ENCODE assay signal across 17 cellular contexts in the genomic region with DNA sequence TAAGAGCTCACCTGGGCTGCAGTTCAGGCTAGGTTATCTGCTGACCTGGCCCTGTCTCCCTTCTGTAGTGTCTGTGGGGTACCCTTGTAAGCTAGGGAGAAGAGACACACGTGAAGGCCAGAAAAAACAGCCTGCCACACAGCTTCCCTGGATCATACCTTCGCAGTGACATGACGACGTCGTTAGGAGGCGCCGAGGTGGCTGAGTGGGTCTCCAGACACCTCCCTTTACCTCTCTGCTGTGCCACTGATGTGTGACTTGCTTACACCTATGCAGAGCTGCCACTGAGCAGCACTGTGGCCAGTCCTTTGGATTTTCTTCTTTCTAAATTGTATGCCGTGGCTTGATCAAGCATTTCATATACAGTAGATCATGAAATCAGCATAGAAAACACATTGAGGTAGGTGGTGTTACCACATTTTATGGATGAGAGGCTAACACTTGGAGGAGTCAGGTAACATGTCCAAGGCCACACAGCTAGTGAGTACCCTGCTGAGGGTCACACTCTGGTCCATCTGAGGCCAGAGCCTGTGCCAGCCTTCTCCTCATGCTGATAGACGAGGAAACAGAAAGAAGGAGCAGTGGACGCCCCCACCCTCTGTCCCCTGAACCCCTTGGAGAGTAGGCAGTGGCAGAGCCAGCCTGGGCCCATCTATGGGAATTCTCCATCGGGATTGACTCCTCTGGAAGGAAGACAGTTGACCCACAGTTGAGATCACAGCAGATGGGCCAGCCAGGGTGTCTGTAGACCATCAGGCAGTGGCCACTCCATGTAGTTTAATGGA. TPM values are rescaled to one million over a fixed set of nuclear protein-coding genes. Genes with fewer than 3 reads are reported as not detected.
A peak's percentile ranks its signal among the peaks of the same experiment; 100 is the strongest.
DNase-seq lines count a peak whose midpoint lies in the region; ATAC-seq, FAIRE-seq and TF ChIP-seq lines count a peak whose summit lies in the region.
"Had no signal": no experiment of that assay in that cellular context is flagged by ENCODE, and none has a peak within 500 bp of the region (broad histone marks: within the 10 kb centered on the region; RNA-seq: fewer than 3 reads in every experiment).

No MANE protein-coding gene starts in this region.

- TF ChIP-seq EP300 in sigmoid colon (IDR thresholded peaks at IDR 0.05): no peak

- no peak overlapping the region for H3K4me3 ChIP-seq in GM23338
- no peak overlapping the region for H3K4me3 ChIP-seq in endodermal cell (ENCODE audit: low read length)
- H3K4me3 ChIP-seq in sigmoid colon: no peak overlapping the region
- H3K4me3 ChIP-seq: K562, PC-9 had no signal

- H3K27ac Mint-ChIP-seq in GM23338: no peak overlapping the region
- H3K27ac Mint-ChIP-seq in endodermal cell: no peak overlapping the region
- H3K27ac Mint-ChIP-seq in activated CD8-positive, alpha-beta T cell treated with anti-CD3 and anti-CD28 coated beads for 36 hours: no peak overlapping the region
- no peak overlapping the region for H3K27ac Mint-ChIP-seq in natural killer cell

- H3K9me3 Mint-ChIP-seq in GM23338 (peaks cover 10% of the 10 kb centered on the region), endodermal cell (peaks cover 13% of the 10 kb centered on the region), natural killer cell (no peaks in the 10 kb centered on the region)
- H3K9me3 Mint-ChIP-seq in activated CD8-positive, alpha-beta T cell treated with anti-CD3 and anti-CD28 coated beads for 36 hours: peaks cover 3% of the 10 kb centered on the region

- intact Hi-C loops in sigmoid colon (cut with DNase I): loop anchor here (5.0 kb wide), 1 partner anchor 112 kb away; the partner anchor contains the start of gene PLEKHA1
- intact Hi-C loops in activated CD8-positive, alpha-beta T cell treated with anti-CD3 and anti-CD28 coated beads for 36 hours (cut with micrococcal nuclease): no loop called here
- intact Hi-C loops in natural killer cell (cut with micrococcal nuclease): no loop called here

- no peak for FAIRE-seq in D721Med (lab: Jason Lieb, UNC)
- FAIRE-seq: K562 had no signal

- DNase-seq in GM23338 (ENCODE audit: low spot score) (no peak), RWPE1 (ENCODE audit: low spot score) (no peak), endodermal cell (peak; percentile 64), sigmoid colon (peak; percentile 54), middle frontal gyrus (ENCODE audit: extremely low spot score, low spot score) (no peak), D721Med (ENCODE audit: insufficient read length, low spot score) (no peak), natural killer cell (no peak)
- DNase-seq in activated CD8-positive, alpha-beta T cell treated with anti-CD3 and anti-CD28 coated beads for 36 hours: no peak
- DNase-seq: EL, NCI-H1436, NCI-H2029 treated with DMSO at 0.1 percent for 48 hours, NCI-H510A treated with DMSO at 0.1 percent for 48 hours, NCI-H82, PC-9 had no signal

- H3K27me3 Mint-ChIP-seq in GM23338 (ENCODE audit: insufficient read depth, low read depth, poor library complexity): peaks cover 9% of the 10 kb centered on the region
- H3K27me3 Mint-ChIP-seq in endodermal cell (ENCODE audit: insufficient read depth): peaks cover 11% of the 10 kb centered on the region
- peaks cover 2% of the 10 kb centered on the region for H3K27me3 Mint-ChIP-seq in activated CD8-positive, alpha-beta T cell treated with anti-CD3 and anti-CD28 coated beads for 36 hours
- peaks cover 20 to 40% of the 10 kb centered on the region in 2 donors for H3K27me3 Mint-ChIP-seq in natural killer cell (ENCODE audit: low read depth in 2 of 2)

- H3K36me3 Mint-ChIP-seq in GM23338 (ENCODE audit: low read depth): peaks cover 6% of the 10 kb centered on the region; the same call in 2 of the 3 replicates
- no peaks in the 10 kb centered on the region for H3K36me3 Mint-ChIP-seq in endodermal cell (ENCODE audit: low read depth)
- H3K36me3 Mint-ChIP-seq in activated CD8-positive, alpha-beta T cell treated with anti-CD3 and anti-CD28 coated beads for 36 hours (ENCODE audit: low read depth): no peaks in the 10 kb centered on the region
- no peaks in the 10 kb centered on the region for H3K36me3 Mint-ChIP-seq in natural killer cell

- peaks cover 12% of the 10 kb centered on the region for H3K4me1 Mint-ChIP-seq in GM23338
- H3K4me1 Mint-ChIP-seq in endodermal cell: peaks cover 17% of the 10 kb centered on the region
- H3K4me1 Mint-ChIP-seq in activated CD8-positive, alpha-beta T cell treated with anti-CD3 and anti-CD28 coated beads for 36 hours (ENCODE audit: low read depth): no peaks in the 10 kb centered on the region
- H3K4me1 Mint-ChIP-seq in natural killer cell: no peaks in the 10 kb centered on the region

- ATAC-seq in GM23338 (peak; percentile 68), natural killer cell (no peak)
- no peak for ATAC-seq in activated CD8-positive, alpha-beta T cell treated with anti-CD3 and anti-CD28 coated beads for 36 hours
- ATAC-seq: K562 had no signal

- no peak overlapping the region for H2AFZ ChIP-seq in GM23338
- H2AFZ ChIP-seq: PC-9 had no signal

- H3K4me1 ChIP-seq in GM23338 (ENCODE audit: insufficient read depth) (peaks cover under 1% of the 10 kb centered on the region), endodermal cell (ENCODE audit: control insufficient read depth, insufficient read depth, low read length) (no peaks in the 10 kb centered on the region), sigmoid colon (peaks cover 0 to 71% (median 53%) of the 10 kb centered on the region in 4 donors)

- H3K27me3 ChIP-seq in GM23338 (ENCODE audit: insufficient read depth) (no peaks in the 10 kb centered on the region), endodermal cell (ENCODE audit: control insufficient read depth, insufficient read depth, low read length, poor library complexity, severe bottlenecking) (no peaks in the 10 kb centered on the region), sigmoid colon (no peaks in the 10 kb centered on the region)

- no peak for TF ChIP-seq POLR2A in sigmoid colon (IDR thresholded peaks at IDR 0.05)

- H3K9me2 ChIP-seq in GM23338 (ENCODE audit: insufficient read depth): no peaks in the 10 kb centered on the region

- no peaks in the 10 kb centered on the region for H3K79me2 ChIP-seq in GM23338 (replicated peaks; ENCODE audit: insufficient read depth)

- CTCF ChIA-PET in RWPE1 (lab: Yijun Ruan, JAX): no interaction called here
- CTCF ChIA-PET in activated CD8-positive, alpha-beta T cell treated with anti-CD3 and anti-CD28 coated beads for 36 hours (lab: Charles Lee): interaction anchor here (1.4 to 1.5 kb wide), 2 partner anchors 14 to 81 kb away, joined by 3 to 7 read pairs; no protein-coding TSS in a partner anchor

- TF ChIP-seq CTCF in GM23338 (conservative IDR thresholded peaks at IDR 0.05; ENCODE audit: low read depth in 2 of 2): peak in 1 of 2 experiments; percentile 50; a peak in 2 of 4 replicates
- no peak for TF ChIP-seq CTCF in RWPE1 (conservative IDR thresholded peaks at IDR 0.05; ENCODE audit: low read depth)
- TF ChIP-seq CTCF in endodermal cell (conservative IDR thresholded peaks at IDR 0.05): peak; percentile 38
- no peak for TF ChIP-seq CTCF in sigmoid colon (IDR thresholded peaks at IDR 0.05)
- TF ChIP-seq CTCF in activated CD8-positive, alpha-beta T cell treated with anti-CD3 and anti-CD28 coated beads for 36 hours (IDR thresholded peaks at IDR 0.05): no peak
- TF ChIP-seq CTCF in D721Med (IDR thresholded peaks at IDR 0.05; ENCODE audit: insufficient read depth, missing control alignments): no peak
- TF ChIP-seq CTCF in natural killer cell (IDR thresholded peaks at IDR 0.05): no peak

- no peak overlapping the region for H3K4me2 ChIP-seq in GM23338
- H3K4me2 ChIP-seq: PC-9 had no signal

- no peak overlapping the region for H3K4me3 Mint-ChIP-seq in GM23338
- H3K4me3 Mint-ChIP-seq in endodermal cell: no peak overlapping the region
- no peak overlapping the region for H3K4me3 Mint-ChIP-seq in activated CD8-positive, alpha-beta T cell treated with anti-CD3 and anti-CD28 coated beads for 36 hours
- H3K4me3 Mint-ChIP-seq in natural killer cell: no peak overlapping the region

- no peaks in the 10 kb centered on the region for H3F3A ChIP-seq in GM23338 (replicated peaks; ENCODE audit: low read depth)

- H3K9me3 ChIP-seq in endodermal cell (ENCODE audit: control insufficient read depth, low read length): no peaks in the 10 kb centered on the region
- H3K9me3 ChIP-seq in sigmoid colon: no peaks in the 10 kb centered on the region

- POLR2A ChIA-PET in RWPE1 (lab: Yijun Ruan, JAX; ENCODE audit: low non-redundant PET): no interaction called here
- POLR2A ChIA-PET in activated CD8-positive, alpha-beta T cell treated with anti-CD3 and anti-CD28 coated beads for 36 hours (lab: Charles Lee): no interaction called here

- no peaks in the 10 kb centered on the region for H3K36me3 ChIP-seq in GM23338 (ENCODE audit: insufficient read depth)
- H3K36me3 ChIP-seq in endodermal cell (ENCODE audit: control insufficient read depth, insufficient read depth, low read length): no peaks in the 10 kb centered on the region
- peaks cover 0 to 6% (median 0%) of the 10 kb centered on the region in 4 donors for H3K36me3 ChIP-seq in sigmoid colon

- no peaks in the 10 kb centered on the region for H4K20me1 ChIP-seq in GM23338 (replicated peaks; ENCODE audit: insufficient read depth)

- WGBS in endodermal cell (ENCODE audit: insufficient coverage in 1 of 2, insufficient read length in 1 of 2), 2 experiments: 84 to 92% methylated on average over 10 to 11 of the region's 11 CpGs
- 89 to 93% methylated on average over 11 of the region's 11 CpGs for WGBS in sigmoid colon, 2 donors

- H3K9ac ChIP-seq in endodermal cell (ENCODE audit: extremely low read depth, low read length, poor library complexity, severe bottlenecking): no peak overlapping the region

- H3K27ac ChIP-seq in GM23338 (ENCODE audit: low read depth): no peak overlapping the region
- H3K27ac ChIP-seq in RWPE1: peak overlapping the region; percentile 63
- no peak overlapping the region for H3K27ac ChIP-seq in endodermal cell (ENCODE audit: low read depth, low read length)
- peak overlapping the region in 3 of 4 donors; percentile 70 to 82 (median 77) for H3K27ac ChIP-seq in sigmoid colon
- H3K27ac ChIP-seq: C4-2B, PC-9 had no signal

RNA-seq across cellular contexts. Expression of gene HTRA1, which starts 23.1 kb away (rescaled TPM):
- 16.1 and 16.5 TPM in 2 replicates for total RNA-seq in GM23338 (2014; rRNA removed; shearing (Covaris generic))
- 8.1 and 12.2 TPM in 2 replicates for polyA plus RNA-seq in GM23338 (2016; fragmentation: Nextera tagmentation; extraction: Ambion mirVana)
- 1 to 10 TPM; 1.7 to 3.1 TPM for total RNA-seq in endodermal cell
- 39.5 TPM for polyA plus RNA-seq in endodermal cell (2013, experiment 1 of 2)
- 37.5 TPM for polyA plus RNA-seq in endodermal cell (2013, experiment 2 of 2)
- 100 to 1,000 TPM; 119 to 162 (median 127) TPM for total RNA-seq in sigmoid colon
- polyA plus RNA-seq in sigmoid colon: 10 to 100 TPM; 22.7 to 43.8 (median 36.0) TPM
- not detected for total RNA-seq in activated CD8-positive, alpha-beta T cell treated with anti-CD3 and anti-CD28 coated beads for 36 hours
- total RNA-seq in natural killer cell: not detected

RNA-seq across cellular contexts. Expression of gene ARMS2, which starts 30.0 kb away (rescaled TPM):
- total RNA-seq in GM23338 (2014; rRNA removed; shearing (Covaris generic)): not detected in 2 replicates
- polyA plus RNA-seq in GM23338 (2016; fragmentation: Nextera tagmentation; extraction: Ambion mirVana) (not detected in 2 replicates), sigmoid colon (not detected)
- total RNA-seq in endodermal cell (not detected), sigmoid colon (1 to 10 TPM in 1 of 4 donors, not detected in 3; 1.1 TPM), natural killer cell (not detected)
- polyA plus RNA-seq in endodermal cell (2013, experiment 1 of 2): not detected
- not detected for polyA plus RNA-seq in endodermal cell (2013, experiment 2 of 2)
- not detected for total RNA-seq in activated CD8-positive, alpha-beta T cell treated with anti-CD3 and anti-CD28 coated beads for 36 hours
- total RNA-seq: A673, K562, PC-9 had no signal
- polyA plus RNA-seq: K562 had no signal

Comparison
In these comparisons a context has a peak if more than half of its experiments do, and no peak if none do; other contexts are left out.
1. DNase-seq: peak in endodermal cell (single experiment) and sigmoid colon (single experiment); none in GM23338 (single experiment), RWPE1 (single experiment), middle frontal gyrus (single experiment), activated CD8-positive, alpha-beta T cell treated with anti-CD3 and anti-CD28 coated beads for 36 hours (single experiment), D721Med (single experiment) and natural killer cell (single experiment).
2. H3K27ac ChIP-seq: peak in RWPE1 (single experiment) and sigmoid colon (3 of 4); none in GM23338 (single experiment) and endodermal cell (single experiment).